Comparison of ENCODE assay signal across 9 cellular contexts in the genomic region with DNA sequence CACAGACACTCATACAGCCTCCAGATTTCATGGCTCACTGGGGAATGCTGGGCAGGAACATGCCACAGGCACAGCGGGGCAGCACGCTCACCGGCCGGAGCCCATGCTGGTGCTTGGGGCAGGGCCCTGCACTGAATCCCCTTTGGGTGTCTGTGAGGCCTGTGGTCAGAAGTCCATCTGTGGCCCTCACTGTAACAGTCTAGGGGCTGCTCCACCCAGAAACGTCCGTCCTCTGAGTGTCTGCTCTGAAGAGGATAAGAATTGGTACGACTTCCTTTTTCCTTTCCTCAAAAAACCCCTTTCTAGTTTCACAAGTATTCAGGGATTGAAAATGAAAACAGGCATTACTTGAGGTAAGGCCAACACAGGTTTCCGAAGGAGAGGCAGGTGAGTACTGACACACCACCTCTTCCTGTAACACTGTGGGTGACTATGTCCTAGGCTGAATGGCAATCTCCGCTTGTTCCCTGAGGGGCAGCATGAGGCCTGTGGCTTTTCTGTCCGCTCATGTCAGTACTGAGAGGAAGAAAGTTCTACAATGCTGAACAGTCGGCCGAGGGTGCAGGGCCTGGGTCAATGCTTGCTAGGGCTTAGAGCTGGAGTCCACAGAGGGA. TPM values are rescaled to one million over a fixed set of nuclear protein-coding genes. Genes with fewer than 3 reads are reported as not detected.
DNase-seq lines count a peak whose midpoint lies in the region; ATAC-seq and TF ChIP-seq lines count a peak whose summit lies in the region.
"Had no signal": no experiment of that assay in that cellular context is flagged by ENCODE, and none has a peak within 500 bp of the region (broad histone marks: within the 10 kb centered on the region; RNA-seq: fewer than 3 reads in every experiment).

No MANE protein-coding gene starts in this region.

- no peaks in the 10 kb centered on the region for H3K9me3 ChIP-seq in mammary epithelial cell (replicated peaks; ENCODE audit: insufficient read depth, low read length)
- H3K9me3 ChIP-seq in GM23248 (ENCODE audit: low read depth): no peaks in the 10 kb centered on the region

- CTCF ChIA-PET in mammary epithelial cell (lab: Charles Lee; ENCODE audit: low non-redundant PET): no interaction called here

- TF ChIP-seq CTCF in GM13976 (IDR thresholded peaks at IDR 0.05; ENCODE audit: borderline replicate concordance, control extremely low read depth, extremely low read depth, insufficient read depth, missing control alignments) (no peak), mammary epithelial cell (conservative IDR thresholded peaks at IDR 0.05 in 1 of 2, IDR thresholded peaks at IDR 0.05 in 1 of 2; ENCODE audit: extremely low read depth in 1 of 2, insufficient read depth in 1 of 2, low read depth in 1 of 2, low read length in 2 of 2) (no peak)

- no peaks in the 10 kb centered on the region for H3K9me2 ChIP-seq in GM23248 (ENCODE audit: insufficient read depth)

- in situ Hi-C loops in GM13976 (cut with MboI; ENCODE audit: low sequenced_read_pairs, unreplicated experiment) (no loop called here), mammary epithelial cell (cut with MboI; ENCODE audit: low sequenced_read_pairs in 2 of 2) (no loop called here), GM23248 (cut with MboI) (no loop called here)

- H3K9ac ChIP-seq in mammary epithelial cell (ENCODE audit: insufficient read depth, low read length) (no peak overlapping the region), GM23248 (no peak overlapping the region)

- H3K9me3 Mint-ChIP-seq in memory B cell: no peaks in the 10 kb centered on the region

- dilution Hi-C loops in mammary epithelial cell (cut with HindIII; ENCODE audit: low sequenced_read_pairs): loop anchor here (5.0 kb wide), 2 partner anchors 39 to 79 kb away; no protein-coding TSS in a partner anchor

- H3K4me1 ChIP-seq in mammary epithelial cell (ENCODE audit: insufficient read depth, low read length): peaks cover 6% of the 10 kb centered on the region
- peaks cover 27% of the 10 kb centered on the region for H3K4me1 ChIP-seq in GM23248 (ENCODE audit: insufficient read depth)

- peak overlapping the region; percentile 22 for H3K4me3 Mint-ChIP-seq in memory B cell

- no TSS peak for BruUV-seq in mammary epithelial cell (replicated peaks; lab: Mats Ljungman, UMichigan)

- no peaks in the 10 kb centered on the region for H3K27me3 Mint-ChIP-seq in memory B cell

- H3K36me3 ChIP-seq in mammary epithelial cell (ENCODE audit: insufficient read depth, low read length): peaks cover 1% of the 10 kb centered on the region
- H3K36me3 ChIP-seq in GM23248 (ENCODE audit: low read depth): no peaks in the 10 kb centered on the region

- H4K20me1 ChIP-seq in mammary epithelial cell (ENCODE audit: insufficient read depth, low read length): no peaks in the 10 kb centered on the region
- no peaks in the 10 kb centered on the region for H4K20me1 ChIP-seq in GM23248 (ENCODE audit: insufficient read depth)

- H3K27me3 ChIP-seq in mammary epithelial cell (ENCODE audit: insufficient read depth, low read length) (no peaks in the 10 kb centered on the region), GM23248 (replicated peaks; ENCODE audit: insufficient read depth) (no peaks in the 10 kb centered on the region)

- H3K79me2 ChIP-seq in mammary epithelial cell (ENCODE audit: insufficient read depth, low read length) (peaks cover 8% of the 10 kb centered on the region), GM23248 (ENCODE audit: insufficient read depth) (peaks cover 25% of the 10 kb centered on the region)

- peak; percentile 89 for ATAC-seq in GM19438 (IDR thresholded peaks at IDR 0.05; ENCODE audit: low read depth, unreplicated experiment)
- ATAC-seq in HG03108 (IDR thresholded peaks at IDR 0.05; ENCODE audit: unreplicated experiment): peak; percentile 77
- peak; percentile 80 for ATAC-seq in memory B cell (ENCODE audit: low read depth)

- peaks cover 15% of the 10 kb centered on the region for H3K4me1 Mint-ChIP-seq in memory B cell

- intact Hi-C loops in mammary epithelial cell (cut with micrococcal nuclease): no loop called here

- 96% methylated on average over 12 of the region's 12 CpGs for WGBS in mammary epithelial cell (ENCODE audit: low coverage, missing lambda C conversion rate)
- 96% methylated on average over 12 of the region's 12 CpGs for WGBS in GM23248 (ENCODE audit: low coverage in 1 of 2, low lambda C conversion rate in 2 of 2, missing lambda C conversion rate in 2 of 2), 2 experiments

- H3K4me2 ChIP-seq in mammary epithelial cell (ENCODE audit: insufficient read depth, low read depth, low read length): no peak overlapping the region
- no peak overlapping the region for H3K4me2 ChIP-seq in GM23248 (ENCODE audit: unreplicated experiment)

- DNase-seq in GM13976 (ENCODE audit: low spot score) (peak; percentile 79), memory B cell (ENCODE audit: low spot score in 2 of 2) (no peak), mammary epithelial cell (no peak), DMS79 treated with DMSO at 0.1 percent for 48 hours (lab: John Stamatoyannopoulos, UW) (no peak), NCI-H1930 (lab: John Stamatoyannopoulos, UW) (no peak), GM23248 (no peak)
- DNase-seq: cerebellar nuclear complex had no signal

- H3K27ac ChIP-seq in mammary epithelial cell (ENCODE audit: insufficient read depth, low read depth, low read length) (no peak overlapping the region), GM23248 (no peak overlapping the region)

- H3K4me3 ChIP-seq in mammary epithelial cell (replicated peaks in 1 of 3; ENCODE audit: insufficient read depth in 1 of 3, low read depth in 2 of 3, low read length in 3 of 3) (no peak overlapping the region), GM23248 (no peak overlapping the region)

- H3K36me3 Mint-ChIP-seq in memory B cell: peaks cover 12% of the 10 kb centered on the region

- H3K27ac Mint-ChIP-seq in memory B cell: peak overlapping the region; percentile 51

- peaks cover 6% of the 10 kb centered on the region for H3F3A ChIP-seq in GM23248 (ENCODE audit: insufficient read depth)

- no peak overlapping the region for H2AFZ ChIP-seq in mammary epithelial cell (ENCODE audit: low read depth, low read length)
- no peak overlapping the region for H2AFZ ChIP-seq in GM23248

RNA-seq across cellular contexts. Expression of a gene that starts 42.5 kb away (rescaled TPM):
- 10 to 100 TPM; 17.2 to 35.7 TPM for total RNA-seq in mammary epithelial cell
- polyA plus RNA-seq in mammary epithelial cell (61.2 TPM), GM23248 (2016; fragmentation: Nextera tagmentation; extraction: Ambion mirVana) (66.5 and 66.9 TPM in 2 replicates)
- polyA minus RNA-seq in mammary epithelial cell: 56.2 TPM
- 18.2 and 29.4 TPM in 2 replicates for total RNA-seq in GM23248 (2014; rRNA removed; shearing (Covaris generic))

RNA-seq across cellular contexts. Expression of a gene that starts 44.7 kb away (rescaled TPM):
- 10 to 100 TPM; 27.3 to 29.5 TPM for total RNA-seq in mammary epithelial cell
- polyA plus RNA-seq in mammary epithelial cell (51.3 TPM), GM23248 (2016; fragmentation: Nextera tagmentation; extraction: Ambion mirVana) (36.9 and 37.3 TPM in 2 replicates)
- polyA minus RNA-seq in mammary epithelial cell: 58.2 TPM
- 34.7 and 34.8 TPM in 2 replicates for total RNA-seq in GM23248 (2014; rRNA removed; shearing (Covaris generic))
